In the genomic region with DNA sequence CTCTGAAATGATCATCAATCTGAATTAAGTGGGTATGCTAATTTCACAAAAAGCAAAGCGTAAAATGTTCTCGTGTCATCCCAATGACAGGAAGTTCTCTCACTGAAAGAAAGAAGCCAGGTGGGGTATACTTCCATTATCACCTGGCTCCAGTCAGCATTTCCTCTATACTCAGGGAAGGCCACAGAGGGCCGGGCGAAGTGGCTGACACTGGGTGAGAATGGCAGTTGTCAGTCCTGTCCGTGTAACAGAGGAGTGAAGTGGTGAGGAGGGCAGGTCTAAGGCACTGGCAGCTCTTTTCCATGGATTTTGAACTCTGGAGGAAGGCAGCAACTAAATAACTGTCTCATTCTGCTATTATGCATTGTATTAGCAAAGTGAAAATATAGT, we compare ENCODE assay signal across 8 cellular contexts.
A peak's percentile ranks its signal among the peaks of the same experiment; 100 is the strongest.
DNase-seq lines count a peak whose midpoint lies in the region; ATAC-seq and TF ChIP-seq lines count a peak whose summit lies in the region.
"Had no signal": no experiment of that assay in that cellular context is flagged by ENCODE, and none has a peak within 500 bp of the region (broad histone marks: within the 10 kb centered on the region; RNA-seq: fewer than 3 reads in every experiment).

No MANE protein-coding gene starts in this region.

- H3K36me3 Mint-ChIP-seq in stimulated activated effector memory CD8-positive, alpha-beta T cell treated with anti-CD3 and anti-CD28 coated beads, Interleukin-12 subunit alpha, Interleukin-12 subunit beta, amount 100 ng/mL, for 72 hours: peaks cover 92% of the 10 kb centered on the region

- POLR2A ChIA-PET in RWPE1 (lab: Yijun Ruan, JAX; ENCODE audit: low non-redundant PET): no interaction called here

- CTCF ChIA-PET in RWPE1 (lab: Yijun Ruan, JAX): no interaction called here

- H3K27me3 ChIP-seq in esophagus squamous epithelium: no peaks in the 10 kb centered on the region

- H3K4me1 ChIP-seq in esophagus squamous epithelium: peaks cover 7 to 35% (median 12%) of the 10 kb centered on the region in 3 donors

- peaks cover 45% of the 10 kb centered on the region for H3K4me1 Mint-ChIP-seq in stimulated activated effector memory CD8-positive, alpha-beta T cell treated with anti-CD3 and anti-CD28 coated beads, Interleukin-12 subunit alpha, Interleukin-12 subunit beta, amount 100 ng/mL, for 72 hours

- WGBS in esophagus squamous epithelium, 2 donors: 84 to 89% methylated on average over 5 of the region's 5 CpGs
- WGBS in lower leg skin, 2 donors: 89 to 90% methylated on average over 5 of the region's 5 CpGs

- H3K4me3 Mint-ChIP-seq in stimulated activated effector memory CD8-positive, alpha-beta T cell treated with anti-CD3 and anti-CD28 coated beads, Interleukin-12 subunit alpha, Interleukin-12 subunit beta, amount 100 ng/mL, for 72 hours: no peak overlapping the region

- intact Hi-C loops in esophagus squamous epithelium (cut with DNase I) (no loop called here), lower leg skin (cut with DNase I; ENCODE audit: low total_unique reads) (no loop called here)

- H3K27ac ChIP-seq in RWPE1 (peak overlapping the region; percentile 74), esophagus squamous epithelium (peak overlapping the region; percentile 40 to 83 (median 66))

- peak overlapping the region; percentile 51 for H3K27ac Mint-ChIP-seq in stimulated activated effector memory CD8-positive, alpha-beta T cell treated with anti-CD3 and anti-CD28 coated beads, Interleukin-12 subunit alpha, Interleukin-12 subunit beta, amount 100 ng/mL, for 72 hours

- TF ChIP-seq POLR2A in esophagus squamous epithelium (IDR thresholded peaks at IDR 0.05) (no peak), lower leg skin (IDR thresholded peaks at IDR 0.05) (no peak)

- DNase-seq in DMS53 (lab: John Stamatoyannopoulos, UW) (peak; percentile 50), RWPE1 (ENCODE audit: low spot score) (no peak), esophagus squamous epithelium (lab: John Stamatoyannopoulos, UW) (no peak), lower leg skin (ENCODE audit: low spot score in 2 of 2) (no peak), COLO829 (ENCODE audit: low spot score) (no peak)
- DNase-seq in stimulated activated effector memory CD8-positive, alpha-beta T cell treated with anti-CD3 and anti-CD28 coated beads, Interleukin-12 subunit alpha, Interleukin-12 subunit beta, amount 100 ng/mL, for 72 hours (ENCODE audit: low spot score in 2 of 2): no peak
- no peak for DNase-seq in stimulated activated CD4-positive, alpha-beta T cell treated with anti-CD3 and anti-CD28 coated beads, Interleukin-1b, Interleukin-23, amount 100 ng/mL, for 48 hours
- DNase-seq: NCI-H1694 had no signal

- TF ChIP-seq CTCF in RWPE1 (conservative IDR thresholded peaks at IDR 0.05; ENCODE audit: low read depth) (no peak), esophagus squamous epithelium (IDR thresholded peaks at IDR 0.05) (no peak), lower leg skin (IDR thresholded peaks at IDR 0.05) (no peak)

- no peaks in the 10 kb centered on the region for H3K9me3 ChIP-seq in esophagus squamous epithelium

- no peak overlapping the region for H3K4me3 ChIP-seq in esophagus squamous epithelium
- H3K4me3 ChIP-seq in lower leg skin (ENCODE audit: low read depth, poor library complexity, severe bottlenecking): no peak overlapping the region

- H3K36me3 ChIP-seq in esophagus squamous epithelium: peaks cover 16 to 91% (median 46%) of the 10 kb centered on the region in 3 donors

- no peak for ATAC-seq in stimulated activated effector memory CD8-positive, alpha-beta T cell treated with anti-CD3 and anti-CD28 coated beads, Interleukin-12 subunit alpha, Interleukin-12 subunit beta, amount 100 ng/mL, for 72 hours

- H3K9me3 Mint-ChIP-seq in stimulated activated effector memory CD8-positive, alpha-beta T cell treated with anti-CD3 and anti-CD28 coated beads, Interleukin-12 subunit alpha, Interleukin-12 subunit beta, amount 100 ng/mL, for 72 hours: no peaks in the 10 kb centered on the region
